1 cellular context compared by ENCODE assay signal in genomic region chr12:58363971-58364370, GRCh38.
TF ChIP-seq lines count a peak whose summit lies in the region.

No MANE protein-coding gene starts in this region.

TF ChIP-seq in SK-N-SH, 30 proteins besides CTCF, POLR2A, EP300 and RAD21 (continued from another document):
- TF ChIP-seq USF1 (IDR thresholded peaks at IDR 0.05; ENCODE audit: borderline replicate concordance, low read depth) (no peak), ELF1 (IDR thresholded peaks at IDR 0.05) (no peak), MEF2A (IDR thresholded peaks at IDR 0.05; ENCODE audit: borderline replicate concordance, low read depth) (no peak), ZBTB33 (IDR thresholded peaks at IDR 0.05; ENCODE audit: borderline replicate concordance, low read depth) (no peak), NFIC (IDR thresholded peaks at IDR 0.05; ENCODE audit: borderline replicate concordance) (no peak), FOXJ3 (CRISPR knock-in tag; IDR thresholded peaks at IDR 0.05) (no peak), RFX5 (IDR thresholded peaks at IDR 0.05; ENCODE audit: low read length) (no peak)
